ENCODE assay signal across 15 cellular contexts in the genomic region with DNA sequence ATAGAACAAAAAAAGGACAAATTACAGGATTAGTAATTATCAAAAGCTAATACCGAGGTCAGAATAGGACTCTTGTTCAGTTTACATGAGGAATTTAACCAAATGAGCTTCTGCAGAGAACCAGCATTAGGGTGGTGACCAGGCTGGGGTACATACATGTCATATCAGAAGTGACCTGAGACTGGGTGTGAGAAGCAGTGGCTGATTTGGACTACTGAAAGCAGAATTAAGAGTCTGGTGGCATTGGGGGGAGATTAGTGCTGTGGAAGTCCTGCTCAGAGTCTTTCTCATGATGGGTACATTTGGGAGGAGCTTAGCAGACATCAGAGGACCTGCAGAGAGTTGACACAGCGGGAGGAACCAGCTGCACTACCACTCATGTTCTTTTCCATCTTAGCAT. TPM values are rescaled to one million over a fixed set of nuclear protein-coding genes. Genes with fewer than 3 reads are reported as not detected.
A peak's percentile ranks its signal among the peaks of the same experiment; 100 is the strongest.
DNase-seq lines count a peak whose midpoint lies in the region; ATAC-seq and TF ChIP-seq lines count a peak whose summit lies in the region.
"Had no signal": no experiment of that assay in that cellular context is flagged by ENCODE, and none has a peak within 500 bp of the region (broad histone marks: within the 10 kb centered on the region; RNA-seq: fewer than 3 reads in every experiment).

No MANE protein-coding gene starts in this region.

- H3K27me3 Mint-ChIP-seq in activated CD4-positive, alpha-beta memory T cell treated with anti-CD3 and anti-CD28 coated beads for 36 hours = no peaks in the 10 kb centered on the region
- H3K27me3 Mint-ChIP-seq in activated CD4-positive, alpha-beta memory T cell treated with anti-CD3 and anti-CD28 coated beads, Interleukin-2, amount 10 ng/mL, durations not matched to agents 7 days and 5 days = no peaks in the 10 kb centered on the region
- H3K27me3 Mint-ChIP-seq in nephron progenitor cell (ENCODE audit: low read depth, poor library complexity) = no peaks in the 10 kb centered on the region
- H3K27me3 Mint-ChIP-seq: type B pancreatic cell had no signal

- H3K27ac Mint-ChIP-seq in activated CD4-positive, alpha-beta memory T cell treated with anti-CD3 and anti-CD28 coated beads for 36 hours = peak overlapping the region; percentile 30
- H3K27ac Mint-ChIP-seq in activated CD4-positive, alpha-beta memory T cell treated with anti-CD3 and anti-CD28 coated beads, Interleukin-2, amount 10 ng/mL, durations not matched to agents 7 days and 5 days = no peak overlapping the region
- peak overlapping the region; percentile 75 for H3K27ac Mint-ChIP-seq in nephron progenitor cell
- H3K27ac Mint-ChIP-seq: type B pancreatic cell had no signal

- H3K4me1 Mint-ChIP-seq in activated CD4-positive, alpha-beta memory T cell treated with anti-CD3 and anti-CD28 coated beads for 36 hours (ENCODE audit: low read depth) = peaks cover 62% of the 10 kb centered on the region
- peaks cover 40% of the 10 kb centered on the region for H3K4me1 Mint-ChIP-seq in activated CD4-positive, alpha-beta memory T cell treated with anti-CD3 and anti-CD28 coated beads, Interleukin-2, amount 10 ng/mL, durations not matched to agents 7 days and 5 days
- H3K4me1 Mint-ChIP-seq in nephron progenitor cell = peaks cover 36% of the 10 kb centered on the region

- POLR2A ChIA-PET in activated CD4-positive, alpha-beta memory T cell treated with anti-CD3 and anti-CD28 coated beads for 36 hours (lab: Charles Lee) = interaction anchor here (1.4 kb wide), 1 partner anchor 13 kb away, joined by 4 read pairs; no protein-coding TSS in a partner anchor
- POLR2A ChIA-PET in activated CD4-positive, alpha-beta memory T cell treated with anti-CD3 and anti-CD28 coated beads, Interleukin-2, amount 10 ng/mL, durations not matched to agents 7 days and 5 days (lab: Charles Lee) = interaction anchor here (1.5 kb wide), 1 partner anchor 32 kb away, joined by 3 read pairs; no protein-coding TSS in a partner anchor

- H3K4me3 Mint-ChIP-seq in activated CD4-positive, alpha-beta memory T cell treated with anti-CD3 and anti-CD28 coated beads for 36 hours = no peak overlapping the region
- no peak overlapping the region for H3K4me3 Mint-ChIP-seq in activated CD4-positive, alpha-beta memory T cell treated with anti-CD3 and anti-CD28 coated beads, Interleukin-2, amount 10 ng/mL, durations not matched to agents 7 days and 5 days
- no peak overlapping the region for H3K4me3 Mint-ChIP-seq in nephron progenitor cell
- H3K4me3 Mint-ChIP-seq: type B pancreatic cell had no signal

- H3K36me3 Mint-ChIP-seq in activated CD4-positive, alpha-beta memory T cell treated with anti-CD3 and anti-CD28 coated beads for 36 hours = peaks cover 29% of the 10 kb centered on the region
- peaks cover 14% of the 10 kb centered on the region for H3K36me3 Mint-ChIP-seq in activated CD4-positive, alpha-beta memory T cell treated with anti-CD3 and anti-CD28 coated beads, Interleukin-2, amount 10 ng/mL, durations not matched to agents 7 days and 5 days (ENCODE audit: low read depth)
- H3K36me3 Mint-ChIP-seq in nephron progenitor cell (ENCODE audit: low read depth) = peaks cover 6% of the 10 kb centered on the region

- peak; percentile 50 for ATAC-seq in GM21381 (IDR thresholded peaks at IDR 0.05; ENCODE audit: unreplicated experiment)
- peak; percentile 51 for ATAC-seq in HG03432 (IDR thresholded peaks at IDR 0.05; ENCODE audit: unreplicated experiment)
- ATAC-seq: A549 had no signal

- TF ChIP-seq CTCF in nephron progenitor cell (IDR thresholded peaks at IDR 0.05) = no peak

- CTCF ChIA-PET in activated CD4-positive, alpha-beta memory T cell treated with anti-CD3 and anti-CD28 coated beads for 36 hours (lab: Charles Lee) = no interaction called here
- CTCF ChIA-PET in activated CD4-positive, alpha-beta memory T cell treated with anti-CD3 and anti-CD28 coated beads, Interleukin-2, amount 10 ng/mL, durations not matched to agents 7 days and 5 days (lab: Charles Lee) = no interaction called here

- peaks cover 2% of the 10 kb centered on the region for H3K9me3 Mint-ChIP-seq in activated CD4-positive, alpha-beta memory T cell treated with anti-CD3 and anti-CD28 coated beads for 36 hours
- no peaks in the 10 kb centered on the region for H3K9me3 Mint-ChIP-seq in activated CD4-positive, alpha-beta memory T cell treated with anti-CD3 and anti-CD28 coated beads, Interleukin-2, amount 10 ng/mL, durations not matched to agents 7 days and 5 days
- H3K9me3 Mint-ChIP-seq in nephron progenitor cell = peaks cover under 1% of the 10 kb centered on the region
- H3K9me3 Mint-ChIP-seq: type B pancreatic cell had no signal

- intact Hi-C loops in activated CD4-positive, alpha-beta memory T cell treated with anti-CD3 and anti-CD28 coated beads for 36 hours (cut with micrococcal nuclease) = no loop called here

- no peak for DNase-seq in activated CD4-positive, alpha-beta memory T cell treated with anti-CD3 and anti-CD28 coated beads for 36 hours
- no peak for DNase-seq in activated CD4-positive, alpha-beta memory T cell treated with anti-CD3 and anti-CD28 coated beads, Interleukin-2, amount 10 ng/mL, durations not matched to agents 7 days and 5 days
- no peak for DNase-seq in nephron progenitor cell
- no peak for DNase-seq in nucleus accumbens (lab: John Stamatoyannopoulos, UW)
- no peak for DNase-seq in RPMI8226
- no peak for DNase-seq in T1000 (lab: John Stamatoyannopoulos, UW)
- DNase-seq: activated gamma-delta T cell, Calu3, midbrain, NCI-H2081, pancreas had no signal

RNA-seq across cellular contexts. Expression of a gene that starts 21.7 kb away (rescaled TPM):
- total RNA-seq in activated CD4-positive, alpha-beta memory T cell treated with anti-CD3 and anti-CD28 coated beads for 36 hours = 10 to 100 TPM; 68.8 to 73.6 TPM
- total RNA-seq in activated CD4-positive, alpha-beta memory T cell treated with anti-CD3 and anti-CD28 coated beads, Interleukin-2, amount 10 ng/mL, durations not matched to agents 7 days and 5 days = 10 to 100 TPM; 37.4 to 38.9 TPM
